Comparison of ENCODE assay signal across 21 cellular contexts in the genomic region with DNA sequence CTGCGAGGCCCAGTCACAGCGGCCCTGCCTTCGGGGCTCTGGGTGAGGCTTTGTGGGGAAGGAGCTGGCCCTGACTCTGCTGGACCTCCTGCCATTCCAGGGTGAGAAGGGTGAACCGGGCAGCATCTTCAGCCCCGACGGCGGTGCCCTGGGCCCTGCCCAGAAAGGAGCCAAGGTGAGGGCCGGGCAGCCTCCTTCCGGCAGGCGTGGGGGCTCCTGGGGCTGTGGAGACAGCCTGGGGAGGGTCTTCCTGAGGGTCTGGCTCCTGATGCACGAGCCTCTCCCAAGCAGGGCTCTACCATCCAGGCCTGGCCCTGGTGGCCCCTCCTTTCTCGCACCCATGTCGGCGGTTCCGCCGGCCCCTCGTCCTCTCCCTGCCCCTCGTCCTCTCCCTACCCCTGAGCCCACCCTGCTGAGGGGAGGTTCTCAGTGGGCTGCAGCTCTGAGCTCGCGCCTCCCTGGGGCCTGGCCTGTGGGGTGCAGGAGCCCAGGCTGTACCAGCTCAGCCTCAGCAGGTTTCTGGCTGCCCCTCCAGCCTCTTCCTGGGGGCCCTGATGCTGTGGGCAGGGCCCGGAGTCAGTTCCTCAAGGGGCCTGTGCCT.
"Had no signal": no experiment of that assay in that cellular context is flagged by ENCODE, and none has a peak within 500 bp of the region (broad histone marks: within the 10 kb centered on the region; RNA-seq: fewer than 3 reads in every experiment).

No MANE protein-coding gene starts in this region.

- H2AFZ ChIP-seq: hepatocyte had no signal

- DNase-seq: islet precursor cell; left ventricle myocardium inferior; naive thymus-derived CD8-positive, alpha-beta T cell; stimulated activated CD4-positive, alpha-beta T cell treated with anti-CD3 and anti-CD28 coated beads, Interleukin-12 subunit alpha, Interleukin-12 subunit beta, amount 100 ng/mL, for 4 hours; stimulated activated CD4-positive, alpha-beta T cell treated with anti-CD3 and anti-CD28 coated beads, Interleukin-15, amount 100 ng/mL, for 24 hours; stimulated activated CD4-positive, alpha-beta T cell treated with anti-CD3 and anti-CD28 coated beads, Interleukin-2, amount 100 ng/mL, for 24 hours; stimulated activated CD4-positive, alpha-beta T cell treated with anti-CD3 and anti-CD28 coated beads, Interleukin-4, amount 100 ng/mL, for 1 hour; stimulated activated naive B cell treated with anti-CD40 and anti-IgM and Interleukin-4, amounts not matched to agents 10 μg/mL and 1 μg/mL and 100 μg/mL, for 72 hours; stimulated activated naive CD8-positive, alpha-beta T cell treated with anti-CD3 and anti-CD28 coated beads, Interleukin-15, Interleukin-2, amounts not matched to agents 100 U/mL and 50 U/mL, for 24 hours; stomach; testis; thyroid gland; transverse colon had no signal

- H3K9me3 ChIP-seq: left ventricle myocardium inferior, ovary, right atrium auricular region, stomach, testis, thyroid gland, transverse colon, upper lobe of left lung, vagina had no signal

- H3K79me2 ChIP-seq: hepatocyte had no signal

- H3K4me1 ChIP-seq: left ventricle myocardium inferior, right atrium auricular region, thyroid gland, transverse colon, upper lobe of left lung, vagina had no signal

- H3K36me3 ChIP-seq: ovary, transverse colon had no signal

- H3K27ac ChIP-seq: hepatocyte, left ventricle myocardium inferior, ovary, right atrium auricular region, skin epidermis, stomach, testis, thyroid gland, transverse colon, upper lobe of left lung, vagina had no signal

- H3K4me2 ChIP-seq: hepatocyte had no signal

- H3K4me3 ChIP-seq: hepatocyte, left ventricle myocardium inferior, lung, ovary, right atrium auricular region, skin epidermis, stomach, testis, thyroid gland, transverse colon, upper lobe of left lung, vagina had no signal

- ATAC-seq: naive thymus-derived CD8-positive, alpha-beta T cell; sciatic nerve; stimulated activated naive B cell treated with anti-CD40 and anti-IgM and Interleukin-4, amounts not matched to agents 10 μg/mL and 1 μg/mL and 100 μg/mL, for 72 hours; stimulated activated naive CD8-positive, alpha-beta T cell treated with anti-CD3 and anti-CD28 coated beads, Interleukin-15, Interleukin-2, amounts not matched to agents 100 U/mL and 50 U/mL, for 24 hours had no signal

- H3K27me3 ChIP-seq: hepatocyte, ovary, right atrium auricular region, stomach, testis, thyroid gland, transverse colon, upper lobe of left lung, vagina had no signal
